ENCODE assay signal across 8 cellular contexts in genomic region chr7:50449881-50450690, GRCh38. TPM values are rescaled to one million over a fixed set of nuclear protein-coding genes. Genes with fewer than 3 reads are reported as not detected.
A peak's percentile ranks its signal among the peaks of the same experiment; 100 is the strongest.
DNase-seq lines count a peak whose midpoint lies in the region; ATAC-seq, FAIRE-seq and TF ChIP-seq lines count a peak whose summit lies in the region.

TSS of gene FIGNL1 (minus strand) at chr7:50450350. CDS start at chr7:50447287, 3,063 bp downstream.

- no peak within 1 kb of the TSS for H2AFZ ChIP-seq in HepG2 (ENCODE audit: low read length)

- peaks cover 25% of the 10 kb centered on the region for H3K4me1 Mint-ChIP-seq in dendritic cell treated with granulocyte-macrophage colony-stimulating factor and Interleukin-4, amounts not matched to agents 40 ng/mL and 50 ng/mL, for 4 days (ENCODE audit: low read depth)

- no TSS peak for BruUV-seq in HepG2 (replicated peaks; lab: Mats Ljungman, UMichigan)

- H3K4me3 ChIP-seq in BLaER1 = peak within 1 kb of the TSS; percentile 75
- peak within 1 kb of the TSS; percentile 72 to 96 (median 90) for H3K4me3 ChIP-seq in HepG2 (replicated peaks in 1 of 3; ENCODE audit: insufficient read depth in 1 of 3, low read depth in 2 of 3, low read length in 3 of 3)

- 45% methylated on average over 18 of the region's 71 CpGs for WGBS in HepG2 (ENCODE audit: low lambda C conversion rate)

- peak in 1 of 2 experiments; percentile 84; a peak in 2 of 4 replicates for TF ChIP-seq POLR2A in HepG2 (IDR thresholded peaks at IDR 0.05; ENCODE audit: insufficient read depth in 1 of 2, low read depth in 2 of 2, low read length in 2 of 2)

- H3K36me3 ChIP-seq in BLaER1 (peaks cover 28% of the 10 kb centered on the region), HepG2 (replicated peaks in 1 of 2; ENCODE audit: control insufficient read depth in 1 of 2, insufficient read depth in 2 of 2, low read length in 2 of 2) (peaks cover 2 to 9% of the 10 kb centered on the region in 2 experiments; a peak in 2 of 5 replicates)

- H3K79me2 ChIP-seq in HepG2 (ENCODE audit: insufficient read depth, low read length) = peaks cover 8% of the 10 kb centered on the region

- peak within 1 kb of the TSS; percentile 83 for H3K27ac Mint-ChIP-seq in dendritic cell treated with granulocyte-macrophage colony-stimulating factor and Interleukin-4, amounts not matched to agents 40 ng/mL and 50 ng/mL, for 4 days

- H3K9me3 ChIP-seq in BLaER1 = no peaks in the 10 kb centered on the region
- no peaks in the 10 kb centered on the region for H3K9me3 ChIP-seq in HepG2 (ENCODE audit: low read length)

- CTCF ChIA-PET in HepG2 (lab: Yijun Ruan, JAX; ENCODE audit: low intra/inter-chr PET ratio, low total read pairs) = no interaction called here

- H3K27me3 ChIP-seq in BLaER1 (no peaks in the 10 kb centered on the region), HepG2 (ENCODE audit: control insufficient read depth in 1 of 2, insufficient read depth in 2 of 2, low read length in 2 of 2) (no peaks in the 10 kb centered on the region)

- FAIRE-seq in GM19239 (lab: Jason Lieb, UNC) = peak; percentile 83
- no peak for FAIRE-seq in HepG2 (lab: Jason Lieb, UNC)

- TF ChIP-seq CTCF in HepG2 (CRISPR knock-in tag; IDR thresholded peaks at IDR 0.05) = peak; percentile 28

- in situ Hi-C loops in HepG2 (cut with HindIII; ENCODE audit: extremely low pct_ligation_motif_present, low pct_unique_long_range_greater_than_20kb) = loop anchor here (25.0 kb wide), 1 partner anchor 687 kb away; no protein-coding TSS in a partner anchor

- peaks cover 26% of the 10 kb centered on the region for H3K4me1 ChIP-seq in BLaER1
- H3K4me1 ChIP-seq in HepG2 (ENCODE audit: insufficient read depth, low read length) = peaks cover 38% of the 10 kb centered on the region

- TF ChIP-seq EP300 in HepG2 (IDR thresholded peaks at IDR 0.05; ENCODE audit: low read depth in 2 of 2, low read length in 2 of 2) = no peak
- TF ChIP-seq EP300 in HepG2 (CRISPR knock-in tag; IDR thresholded peaks at IDR 0.05; ENCODE audit: borderline replicate concordance) = no peak

- DNase-seq in GM19239 (ENCODE audit: insufficient read length, low spot score) (peak; percentile 79), NCI-H510A (lab: John Stamatoyannopoulos, UW) (peak; percentile 78), HepG2 (ENCODE audit: low spot score) (peak; percentile 61)
- peak; percentile 74 for DNase-seq in activated CD4-positive, alpha-beta T cell treated with anti-CD3 and anti-CD28 coated beads, Interleukin-2, amount 50 U/mL, for 1 hour
- DNase-seq in stimulated activated CD4-positive, alpha-beta T cell treated with anti-CD3 and anti-CD28 coated beads, Interleukin-4, amount 100 ng/mL, for 1 hour = peak; percentile 87

- 0 out of 2 replicates have a peak, but pooled peaks have one; percentile 6 for TF ChIP-seq RAD21 in HepG2 (CRISPR knock-in tag; IDR thresholded peaks at IDR 0.05)

- ATAC-seq in HG03439 (IDR thresholded peaks at IDR 0.05; ENCODE audit: unreplicated experiment) (peak; percentile 83), HepG2 (peak; percentile 98)

- POLR2A ChIA-PET in HepG2 (lab: Yijun Ruan, JAX) = interaction anchor here (1.4 kb wide), 1 partner anchor 14 kb away, joined by 4 read pairs; no protein-coding TSS in a partner anchor

- intact Hi-C loops in dendritic cell treated with granulocyte-macrophage colony-stimulating factor and Interleukin-4, amounts not matched to agents 40 ng/mL and 50 ng/mL, for 4 days (cut with micrococcal nuclease) = no loop called here
- intact Hi-C loops in HepG2 (cut with micrococcal nuclease; ENCODE audit: unreplicated experiment) = no loop called here

- peaks cover 5% of the 10 kb centered on the region for H3K27me3 Mint-ChIP-seq in dendritic cell treated with granulocyte-macrophage colony-stimulating factor and Interleukin-4, amounts not matched to agents 40 ng/mL and 50 ng/mL, for 4 days

- H4K20me1 ChIP-seq in BLaER1 = 0 out of 2 replicates have a peak, but pooled peaks cover 5% of the 10 kb centered on the region
- no peaks in the 10 kb centered on the region for H4K20me1 ChIP-seq in HepG2 (ENCODE audit: insufficient read depth, low read length)

- H3K9ac ChIP-seq in BLaER1 (peak within 1 kb of the TSS; percentile 82), HepG2 (ENCODE audit: insufficient read depth, low read depth, low read length) (peak within 1 kb of the TSS; percentile 70)

- no peaks in the 10 kb centered on the region for H3K9me3 Mint-ChIP-seq in dendritic cell treated with granulocyte-macrophage colony-stimulating factor and Interleukin-4, amounts not matched to agents 40 ng/mL and 50 ng/mL, for 4 days

- peak within 1 kb of the TSS; percentile 92 for H3K4me2 ChIP-seq in BLaER1
- H3K4me2 ChIP-seq in HepG2 (ENCODE audit: low read depth, low read length) = peak within 1 kb of the TSS; percentile 75

- H3K4me3 Mint-ChIP-seq in dendritic cell treated with granulocyte-macrophage colony-stimulating factor and Interleukin-4, amounts not matched to agents 40 ng/mL and 50 ng/mL, for 4 days = peak within 1 kb of the TSS; percentile 90

- peaks cover 27% of the 10 kb centered on the region for H3K36me3 Mint-ChIP-seq in dendritic cell treated with granulocyte-macrophage colony-stimulating factor and Interleukin-4, amounts not matched to agents 40 ng/mL and 50 ng/mL, for 4 days (ENCODE audit: low read depth)

- H3K27ac ChIP-seq in BLaER1 (peak within 1 kb of the TSS; percentile 68), HepG2 (ENCODE audit: extremely low read length, insufficient read depth, low read length) (peak within 1 kb of the TSS; percentile 51)

TF ChIP-seq in HepG2, 621 proteins besides CTCF, POLR2A, EP300 and RAD21 (continues in another document):
- TF ChIP-seq GRHL1 (CRISPR knock-in tag; conservative IDR thresholded peaks at IDR 0.05) = no peak
- no peak for TF ChIP-seq ATF5 (CRISPR knock-in tag; IDR thresholded peaks at IDR 0.05; ENCODE audit: low read depth)
- no peak for TF ChIP-seq ZNF296 (CRISPR knock-in tag; conservative IDR thresholded peaks at IDR 0.05)
- TF ChIP-seq RNF2 (conservative IDR thresholded peaks at IDR 0.05; ENCODE audit: low read depth) = no peak; the same call in 1 of the 2 replicates
- peak; percentile 33; the same call in 1 of the 2 replicates for TF ChIP-seq RXRA (CRISPR knock-in tag; IDR thresholded peaks at IDR 0.05)
- peak; percentile 86; the same call in 1 of the 2 replicates for TF ChIP-seq ZFP41 (CRISPR knock-in tag; IDR thresholded peaks at IDR 0.05; ENCODE audit: borderline replicate concordance)

RNA-seq across cellular contexts. Expression of gene FIGNL1, which starts in this region (rescaled TPM):
- total RNA-seq in HepG2 (2016; rRNA removed; fragmentation: Illumina TruSeq; extraction: Trizol) = 20.9 and 28.0 TPM in 2 replicates
- total RNA-seq in HepG2 (2016; cell fraction: cytosol; rRNA removed; fragmentation: Illumina TruSeq; extraction: Trizol; ENCODE audit: low read depth) = 2.0 and 2.4 TPM in 2 replicates
- 17.5 and 28.7 TPM in 2 replicates for total RNA-seq in HepG2 (2016; cell fraction: insoluble cytoplasmic fraction; rRNA removed; fragmentation: Illumina TruSeq; extraction: Trizol)
- total RNA-seq in HepG2 (2016; cell fraction: membrane; rRNA removed; fragmentation: Illumina TruSeq; extraction: Trizol) = 5.7 and 6.4 TPM in 2 replicates
- 15.1 and 16.9 TPM in 2 replicates for total RNA-seq in HepG2 (2016; cell fraction: nucleus; rRNA removed; fragmentation: Illumina TruSeq; extraction: Trizol)
- 4.0 and 6.3 TPM in 2 replicates for polyA plus RNA-seq in HepG2 (2011; rRNA removed)
- polyA plus RNA-seq in HepG2 (2011; cell fraction: cytosol; rRNA removed) = 1.3 and 1.5 TPM in 2 replicates
- 2.8 and 3.7 TPM in 2 replicates for polyA plus RNA-seq in HepG2 (2011; cell fraction: nucleus; rRNA removed)
- polyA plus RNA-seq in HepG2 (2012) = 3.2 and 5.2 TPM in 2 replicates
- polyA plus RNA-seq in HepG2 (2016; cell fraction: cytosol; fragmentation: Illumina TruSeq; extraction: Trizol; ENCODE audit: low read depth) = 0.41 and 0.53 TPM in 2 replicates
- 17.2 and 19.0 TPM in 2 replicates for polyA plus RNA-seq in HepG2 (2016; cell fraction: insoluble cytoplasmic fraction; fragmentation: Illumina TruSeq; extraction: Trizol; ENCODE audit: low read depth)
- 1.4 and 1.5 TPM in 2 replicates for polyA plus RNA-seq in HepG2 (2016; cell fraction: membrane; fragmentation: Illumina TruSeq; extraction: Trizol; ENCODE audit: low read depth)
- polyA plus RNA-seq in HepG2 (2016; cell fraction: nucleus; fragmentation: Illumina TruSeq; extraction: Trizol; ENCODE audit: insufficient read depth, low read depth) = 15.8 and 16.9 TPM in 2 replicates
- 8.0 and 34.7 TPM in 2 replicates for polyA minus RNA-seq in HepG2 (2011; rRNA and poly(A)+ RNA removed; ENCODE audit: low replicate concordance)
- 2.7 and 7.0 TPM in 2 replicates for polyA minus RNA-seq in HepG2 (2011; cell fraction: cytosol; rRNA and poly(A)+ RNA removed)
- polyA minus RNA-seq in HepG2 (2011; cell fraction: nucleus; rRNA and poly(A)+ RNA removed) = 13.6 and 16.1 TPM in 2 replicates

Comparison
In these comparisons a context has a peak if more than half of its experiments do, and no peak if none do; other contexts are left out.
1. Peak in every context shown above with its lines: DNase-seq, ATAC-seq, H3K4me3 ChIP-seq and H3K27ac ChIP-seq.